ENCODE assay signal across 13 cellular contexts in the genomic region with DNA sequence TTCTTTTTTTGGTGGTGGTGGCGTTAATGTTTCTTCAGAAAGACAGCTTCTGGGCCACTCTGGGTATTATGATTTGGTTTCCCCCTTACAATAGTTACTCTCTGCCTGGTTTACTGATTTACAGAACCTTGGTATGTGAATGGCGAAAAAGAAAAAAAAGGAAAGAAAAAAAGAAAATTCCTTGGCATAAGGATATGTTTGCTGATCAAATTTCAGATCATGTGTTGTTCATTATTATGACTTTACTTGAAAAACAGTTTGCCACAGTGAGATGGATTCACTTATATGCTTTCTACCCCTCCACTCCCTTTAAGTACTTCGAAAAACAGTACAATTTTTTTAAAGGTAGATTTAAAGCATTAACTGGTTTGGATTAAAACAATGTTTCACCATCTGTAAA. TPM values are rescaled to one million over a fixed set of nuclear protein-coding genes. Genes with fewer than 3 reads are reported as not detected.
DNase-seq lines count a peak whose midpoint lies in the region; ATAC-seq and TF ChIP-seq lines count a peak whose summit lies in the region.
"Had no signal": no experiment of that assay in that cellular context is flagged by ENCODE, and none has a peak within 500 bp of the region (broad histone marks: within the 10 kb centered on the region; RNA-seq: fewer than 3 reads in every experiment).

No MANE protein-coding gene starts in this region.

- H3K36me3 Mint-ChIP-seq in stimulated activated naive CD8-positive, alpha-beta T cell treated with anti-CD3 and anti-CD28 coated beads, Interleukin-15, Interleukin-2, amounts not matched to agents 100 ng/mL and 50 ng/mL, for 24 hours (ENCODE audit: low read depth): no peaks in the 10 kb centered on the region
- H3K36me3 Mint-ChIP-seq in mesothelial cell of epicardium: peaks cover 7% of the 10 kb centered on the region
- no peaks in the 10 kb centered on the region for H3K36me3 Mint-ChIP-seq in naive thymus-derived CD4-positive, alpha-beta T cell

- TF ChIP-seq POLR2A in body of pancreas (IDR thresholded peaks at IDR 0.05) (no peak), spleen (IDR thresholded peaks at IDR 0.05) (no peak)

- no peak for TF ChIP-seq CTCF in body of pancreas (IDR thresholded peaks at IDR 0.05)
- TF ChIP-seq CTCF in mesothelial cell of epicardium (IDR thresholded peaks at IDR 0.05; ENCODE audit: unreplicated experiment): no peak
- TF ChIP-seq CTCF in spleen (IDR thresholded peaks at IDR 0.05 in 8 of 11, conservative IDR thresholded peaks at IDR 0.05 in 3 of 11): no peak

- H3K27me3 ChIP-seq in body of pancreas: no peaks in the 10 kb centered on the region
- H3K27me3 ChIP-seq in spleen (replicated peaks in 1 of 7): peaks cover 0 to 3% (median 0%) of the 10 kb centered on the region in 7 donors
- no peaks in the 10 kb centered on the region for H3K27me3 ChIP-seq in naive thymus-derived CD4-positive, alpha-beta T cell (ENCODE audit: control insufficient read depth in 2 of 2, insufficient read depth in 2 of 2, low read length in 2 of 2)

- 17 to 18% methylated on average over 3 of the region's 3 CpGs for WGBS in body of pancreas, 2 donors
- WGBS in spleen, 5 donors: 77 to 86% (median 84%) methylated on average over 3 of the region's 3 CpGs

- ATAC-seq in stimulated activated naive CD8-positive, alpha-beta T cell treated with anti-CD3 and anti-CD28 coated beads, Interleukin-15, Interleukin-2, amounts not matched to agents 100 U/mL and 50 U/mL, for 24 hours: no peak
- ATAC-seq in body of pancreas: no peak
- no peak for ATAC-seq in GM18519 (IDR thresholded peaks at IDR 0.05; ENCODE audit: low FRiP score, unreplicated experiment)
- ATAC-seq in naive thymus-derived CD4-positive, alpha-beta T cell: no peak
- no peak for ATAC-seq in GM18502 (IDR thresholded peaks at IDR 0.05; ENCODE audit: poor library complexity, unreplicated experiment)

- H3K4me1 Mint-ChIP-seq in stimulated activated naive CD8-positive, alpha-beta T cell treated with anti-CD3 and anti-CD28 coated beads, Interleukin-15, Interleukin-2, amounts not matched to agents 100 ng/mL and 50 ng/mL, for 24 hours (ENCODE audit: low read depth): peaks cover 28% of the 10 kb centered on the region
- H3K4me1 Mint-ChIP-seq in mesothelial cell of epicardium: peaks cover 96% of the 10 kb centered on the region
- peaks cover 0 to 23% (median 0%) of the 10 kb centered on the region in 7 donors for H3K4me1 Mint-ChIP-seq in naive thymus-derived CD4-positive, alpha-beta T cell

- H3K27me3 Mint-ChIP-seq in stimulated activated naive CD8-positive, alpha-beta T cell treated with anti-CD3 and anti-CD28 coated beads, Interleukin-15, Interleukin-2, amounts not matched to agents 100 ng/mL and 50 ng/mL, for 24 hours: peaks cover 49% of the 10 kb centered on the region
- no peaks in the 10 kb centered on the region for H3K27me3 Mint-ChIP-seq in mesothelial cell of epicardium (ENCODE audit: low read depth)
- peaks cover 53 to 70% (median 60%) of the 10 kb centered on the region in 5 donors for H3K27me3 Mint-ChIP-seq in naive thymus-derived CD4-positive, alpha-beta T cell

- intact Hi-C loops in body of pancreas (cut with DNase I) (no loop called here), spleen (cut with DNase I; ENCODE audit: low total_unique reads) (no loop called here)
- intact Hi-C loops in naive thymus-derived CD4-positive, alpha-beta T cell (cut with micrococcal nuclease): no loop called here

- peak overlapping the region; percentile 41 to 86 (median 78) for H3K27ac ChIP-seq in body of pancreas
- peak overlapping the region in 4 of 8 donors; percentile 1 to 59 (median 48) for H3K27ac ChIP-seq in spleen
- no peak overlapping the region for H3K27ac ChIP-seq in naive thymus-derived CD4-positive, alpha-beta T cell (ENCODE audit: low read depth, low read length)
- H3K27ac ChIP-seq: tibial nerve had no signal

- H3K27ac Mint-ChIP-seq in stimulated activated naive CD8-positive, alpha-beta T cell treated with anti-CD3 and anti-CD28 coated beads, Interleukin-15, Interleukin-2, amounts not matched to agents 100 ng/mL and 50 ng/mL, for 24 hours: peak overlapping the region; percentile 36
- peak overlapping the region; percentile 96 for H3K27ac Mint-ChIP-seq in mesothelial cell of epicardium
- H3K27ac Mint-ChIP-seq in naive thymus-derived CD4-positive, alpha-beta T cell: no peak overlapping the region
- H3K27ac Mint-ChIP-seq: activated naive CD4-positive, alpha-beta T cell treated with anti-CD3 and anti-CD28 coated beads for 36 hours had no signal

- no peaks in the 10 kb centered on the region for H3K9me3 ChIP-seq in body of pancreas
- no peaks in the 10 kb centered on the region for H3K9me3 ChIP-seq in spleen
- H3K9me3 ChIP-seq in naive thymus-derived CD4-positive, alpha-beta T cell (ENCODE audit: control insufficient read depth in 2 of 3, low read length in 3 of 3): no peaks in the 10 kb centered on the region
- H3K9me3 ChIP-seq: tibial nerve had no signal

- H3K9me3 Mint-ChIP-seq in stimulated activated naive CD8-positive, alpha-beta T cell treated with anti-CD3 and anti-CD28 coated beads, Interleukin-15, Interleukin-2, amounts not matched to agents 100 ng/mL and 50 ng/mL, for 24 hours: no peaks in the 10 kb centered on the region
- H3K9me3 Mint-ChIP-seq in mesothelial cell of epicardium: no peaks in the 10 kb centered on the region
- H3K9me3 Mint-ChIP-seq in naive thymus-derived CD4-positive, alpha-beta T cell: peaks cover 0 to 2% (median 0%) of the 10 kb centered on the region in 11 donors
- H3K9me3 Mint-ChIP-seq: activated naive CD4-positive, alpha-beta T cell treated with anti-CD3 and anti-CD28 coated beads for 36 hours had no signal

- H3K36me3 ChIP-seq in body of pancreas (replicated peaks in 1 of 2; ENCODE audit: insufficient read depth in 1 of 2, low read depth in 2 of 2): no peaks in the 10 kb centered on the region
- peaks cover 0 to 4% (median 0%) of the 10 kb centered on the region in 6 donors for H3K36me3 ChIP-seq in spleen
- no peaks in the 10 kb centered on the region for H3K36me3 ChIP-seq in naive thymus-derived CD4-positive, alpha-beta T cell (ENCODE audit: control insufficient read depth in 2 of 3, insufficient read depth in 3 of 3, low read length in 3 of 3)
- H3K36me3 ChIP-seq: tibial nerve had no signal

- H3K4me1 ChIP-seq in body of pancreas (peaks cover 86% of the 10 kb centered on the region), spleen (peaks cover 2 to 99% (median 78%) of the 10 kb centered on the region in 6 donors)
- H3K4me1 ChIP-seq in naive thymus-derived CD4-positive, alpha-beta T cell (ENCODE audit: control insufficient read depth in 2 of 2, insufficient read depth in 2 of 2, low read length in 2 of 2): no peaks in the 10 kb centered on the region
- H3K4me1 ChIP-seq: tibial nerve had no signal

- H3K4me3 ChIP-seq in body of pancreas (no peak overlapping the region), spleen (no peak overlapping the region)
- H3K4me3 ChIP-seq in naive thymus-derived CD4-positive, alpha-beta T cell (ENCODE audit: low read length): no peak overlapping the region
- H3K4me3 ChIP-seq: tibial nerve had no signal

- CTCF ChIA-PET in naive thymus-derived CD4-positive, alpha-beta T cell (lab: Charles Lee): no interaction called here

- H3K4me3 Mint-ChIP-seq in stimulated activated naive CD8-positive, alpha-beta T cell treated with anti-CD3 and anti-CD28 coated beads, Interleukin-15, Interleukin-2, amounts not matched to agents 100 ng/mL and 50 ng/mL, for 24 hours: no peak overlapping the region
- peak overlapping the region; percentile 48 for H3K4me3 Mint-ChIP-seq in mesothelial cell of epicardium
- H3K4me3 Mint-ChIP-seq in naive thymus-derived CD4-positive, alpha-beta T cell: no peak overlapping the region
- H3K4me3 Mint-ChIP-seq: activated naive CD4-positive, alpha-beta T cell treated with anti-CD3 and anti-CD28 coated beads for 36 hours had no signal

- DNase-seq in stimulated activated naive CD8-positive, alpha-beta T cell treated with anti-CD3 and anti-CD28 coated beads, Interleukin-15, Interleukin-2, amounts not matched to agents 100 U/mL and 50 U/mL, for 24 hours: no peak
- DNase-seq in body of pancreas (no peak), mesothelial cell of epicardium (ENCODE audit: low spot score in 2 of 2, unreplicated experiment in 2 of 2) (no peak), spleen (no peak)
- DNase-seq in naive thymus-derived CD4-positive, alpha-beta T cell: no peak
- DNase-seq: activated CD4-positive, CD25-positive, alpha-beta regulatory T cell; activated naive CD4-positive, alpha-beta T cell treated with anti-CD3 and anti-CD28 coated beads for 36 hours; Calu3; NCI-H1105 treated with DMSO at 0.1 percent for 48 hours had no signal

- POLR2A ChIA-PET in naive thymus-derived CD4-positive, alpha-beta T cell (lab: Charles Lee): no interaction called here

RNA-seq across cellular contexts. Expression of gene BCL11A, which starts 21.0 kb away (rescaled TPM):
- total RNA-seq in body of pancreas: 10 to 100 TPM; 14.3 to 16.2 TPM
- total RNA-seq in mesothelial cell of epicardium: 139 to 142 TPM (median 141 TPM) in 3 replicates
- 100 to 1,000 TPM in 3 of 7 donors, 10 to 100 TPM in 4; 65.9 to 121 (median 92.7) TPM for total RNA-seq in spleen
- polyA plus RNA-seq in spleen: 10 to 100 TPM; 41.1 to 61.6 (median 44.8) TPM
- total RNA-seq in naive thymus-derived CD4-positive, alpha-beta T cell: 10 to 100 TPM in 1 of 5 experiments, 1 to 10 TPM in 3, not detected in 1; 1.6 to 26.2 (median 4.4) TPM
- 1 to 10 TPM; 1.5 to 2.8 TPM for polyA plus RNA-seq in naive thymus-derived CD4-positive, alpha-beta T cell

Comparison
In these comparisons a context has a peak if more than half of its experiments do, and no peak if none do; other contexts are left out.
1. H3K27ac Mint-ChIP-seq: peak in stimulated activated naive CD8-positive, alpha-beta T cell treated with anti-CD3 and anti-CD28 coated beads, Interleukin-15, Interleukin-2, amounts not matched to agents 100 ng/mL and 50 ng/mL, for 24 hours (single experiment) and mesothelial cell of epicardium (single experiment); none in naive thymus-derived CD4-positive, alpha-beta T cell (0 of 9).